15 cellular contexts compared by ENCODE assay signal in genomic region chr2:39688181-39688580, GRCh38.
"Had no signal": no experiment of that assay in that cellular context is flagged by ENCODE, and none has a peak within 500 bp of the region (broad histone marks: within the 10 kb centered on the region; RNA-seq: fewer than 3 reads in every experiment).

No MANE protein-coding gene starts in this region.

- ATAC-seq: left ventricle myocardium superior; natural killer cell; sciatic nerve; stimulated activated effector memory CD8-positive, alpha-beta T cell treated with anti-CD3 and anti-CD28 coated beads, Interleukin-12 subunit alpha, Interleukin-12 subunit beta, amount 100 ng/mL, for 72 hours had no signal

- H3K27ac ChIP-seq: esophagus squamous epithelium, parathyroid adenoma, stomach had no signal

- DNase-seq: activated CD4-positive, alpha-beta T cell treated with anti-CD3 and anti-CD28 coated beads, Interleukin-2, amount 50 U/mL, for 48 hours; activated naive CD8-positive, alpha-beta T cell treated with anti-CD3 and anti-CD28 coated beads for 36 hours; amniotic stem cell; dermis blood vessel endothelial cell; effector memory CD4-positive, alpha-beta T cell; esophagus squamous epithelium; immature natural killer cell; kidney glomerular epithelial cell; left ventricle myocardium superior; natural killer cell; stimulated activated CD4-positive, alpha-beta T cell treated with anti-CD3 and anti-CD28 coated beads, Interleukin-4, amount 100 ng/mL, for 24 hours; stomach had no signal
